Comparison of ENCODE assay signal across 21 cellular contexts in the genomic region with DNA sequence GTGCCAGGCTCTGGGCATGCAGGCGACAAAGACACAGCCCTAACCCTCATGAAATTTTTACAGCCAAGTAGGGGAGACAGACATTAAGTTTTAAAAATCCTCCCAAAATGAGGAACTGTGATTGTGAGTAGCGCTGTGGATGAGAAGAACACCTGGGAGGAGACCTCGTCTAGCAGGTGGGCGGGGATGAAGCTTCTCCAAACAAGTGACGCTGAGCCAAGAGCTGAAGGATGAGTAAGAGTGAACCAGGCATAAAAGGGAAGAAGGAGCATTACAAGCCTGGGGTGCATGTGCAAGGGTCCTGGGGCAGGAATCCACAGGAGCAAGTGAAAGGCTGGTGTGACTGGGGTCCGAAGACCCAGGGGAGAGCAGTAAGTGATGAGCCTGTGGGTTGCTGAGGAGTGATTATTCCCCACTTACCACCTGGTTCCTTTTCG.
DNase-seq lines count a peak whose midpoint lies in the region; ATAC-seq, FAIRE-seq and TF ChIP-seq lines count a peak whose summit lies in the region.
"Had no signal": no experiment of that assay in that cellular context is flagged by ENCODE, and none has a peak within 500 bp of the region (broad histone marks: within the 10 kb centered on the region; RNA-seq: fewer than 3 reads in every experiment).

No MANE protein-coding gene starts in this region.

- CTCF ChIA-PET in K562 (lab: Yijun Ruan, JAX; ENCODE audit: low intra/inter-chr PET ratio), result no interaction called here
- CTCF ChIA-PET in naive thymus-derived CD4-positive, alpha-beta T cell (lab: Charles Lee), result no interaction called here

- H3K27ac Mint-ChIP-seq in GM23338, result no peak overlapping the region
- H3K27ac Mint-ChIP-seq in naive thymus-derived CD4-positive, alpha-beta T cell, result no peak overlapping the region
- H3K27ac Mint-ChIP-seq in chondrocyte (ENCODE audit: unreplicated experiment), result no peak overlapping the region
- H3K27ac Mint-ChIP-seq: CD8-positive, alpha-beta memory T cell had no signal

- TF ChIP-seq CTCF in GM23338 (conservative IDR thresholded peaks at IDR 0.05; ENCODE audit: low read depth in 2 of 2) (no peak), K562 (IDR thresholded peaks at IDR 0.05 in 2 of 3, conservative IDR thresholded peaks at IDR 0.05 in 1 of 3; ENCODE audit: insufficient read depth in 2 of 3, low read depth in 1 of 3, low read length in 3 of 3) (no peak), chondrocyte (IDR thresholded peaks at IDR 0.05) (no peak)

- BruUV-seq in K562 (replicated peaks; lab: Mats Ljungman, UMichigan), result no TSS peak

- no peak overlapping the region for H3K9ac ChIP-seq in K562 (ENCODE audit: insufficient read depth in 1 of 2, low read depth in 2 of 2, low read length in 2 of 2)
- H3K9ac ChIP-seq: SK-N-SH had no signal

- H3K4me2 ChIP-seq in GM23338, result no peak overlapping the region
- H3K4me2 ChIP-seq in K562 (ENCODE audit: insufficient read depth, low read length), result no peak overlapping the region
- H3K4me2 ChIP-seq: SK-N-SH, smooth muscle cell had no signal

- H3K4me3 ChIP-seq in GM23338 (no peak overlapping the region), K562 (no peak overlapping the region)
- H3K4me3 ChIP-seq in naive thymus-derived CD4-positive, alpha-beta T cell (ENCODE audit: low read length), result no peak overlapping the region
- H3K4me3 ChIP-seq: body of pancreas, smooth muscle cell, thoracic aorta had no signal

- intact Hi-C loops in K562 (cut with micrococcal nuclease), result no loop called here
- intact Hi-C loops in naive thymus-derived CD4-positive, alpha-beta T cell (cut with micrococcal nuclease), result no loop called here

- TF ChIP-seq EP300 in K562 (IDR thresholded peaks at IDR 0.05; ENCODE audit: low read length), result no peak

- H3K9me1 ChIP-seq in K562 (ENCODE audit: control insufficient read depth, insufficient read depth, low read length), result no peaks in the 10 kb centered on the region

- H3K4me3 Mint-ChIP-seq in GM23338 (no peak overlapping the region), chondrocyte (ENCODE audit: unreplicated experiment) (no peak overlapping the region)
- H3K4me3 Mint-ChIP-seq in naive thymus-derived CD4-positive, alpha-beta T cell, result no peak overlapping the region
- H3K4me3 Mint-ChIP-seq: CD8-positive, alpha-beta memory T cell had no signal

- no peak for FAIRE-seq in K562 (lab: Jason Lieb, UNC)

- H3K4me1 ChIP-seq in GM23338 (ENCODE audit: insufficient read depth) (no peaks in the 10 kb centered on the region), K562 (replicated peaks in 1 of 2; ENCODE audit: control insufficient read depth in 2 of 2, insufficient read depth in 2 of 2, low read length in 2 of 2) (no peaks in the 10 kb centered on the region)
- no peaks in the 10 kb centered on the region for H3K4me1 ChIP-seq in naive thymus-derived CD4-positive, alpha-beta T cell (ENCODE audit: control insufficient read depth in 2 of 2, insufficient read depth in 2 of 2, low read length in 2 of 2)
- H3K4me1 ChIP-seq: body of pancreas had no signal

- TF ChIP-seq RAD21 in K562 (CRISPR knock-in tag; conservative IDR thresholded peaks at IDR 0.05 in 1 of 2, IDR thresholded peaks at IDR 0.05 in 1 of 2), result no peak

- DNase-seq in DMS 273 (lab: John Stamatoyannopoulos, UW; ENCODE audit: unreplicated experiment) (peak; percentile 29), DMS 273 treated with DMSO at 0.1 percent for 48 hours (lab: John Stamatoyannopoulos, UW) (no peak), GM23338 (ENCODE audit: low spot score) (no peak), K562 (ENCODE audit: extremely low read depth in 1 of 4, low spot score in 3 of 4) (no peak), NCI-H1930 (lab: John Stamatoyannopoulos, UW) (no peak), chondrocyte (ENCODE audit: low spot score) (no peak)
- peak in 1 of 9 donors; percentile 15 for DNase-seq in naive thymus-derived CD4-positive, alpha-beta T cell
- no peak for DNase-seq in effector CD4-positive, alpha-beta T cell
- DNase-seq: activated CD4-positive, alpha-beta T cell treated with anti-CD3 and anti-CD28 coated beads, Interleukin-2, amount 50 U/mL, for 1 hour; body of pancreas; CD8-positive, alpha-beta memory T cell; DND-41; KBM-7; NCI-H146; NCI-H226; occipital lobe; SK-N-SH; stimulated activated naive CD4-positive, alpha-beta T cell treated with Interleukin-2 at 50 U/mL for 16 hours had no signal

- H3F3A ChIP-seq in GM23338 (replicated peaks; ENCODE audit: low read depth), result peaks cover 3% of the 10 kb centered on the region; the same call in 1 of the 2 replicates

- H3K27ac ChIP-seq in GM23338 (ENCODE audit: low read depth), result no peak overlapping the region
- H3K27ac ChIP-seq in K562 (ENCODE audit: extremely low read depth, low read depth, low read length), result no peak overlapping the region
- no peak overlapping the region for H3K27ac ChIP-seq in naive thymus-derived CD4-positive, alpha-beta T cell (ENCODE audit: low read depth, low read length)
- H3K27ac ChIP-seq: 22Rv1, body of pancreas, thoracic aorta had no signal

- POLR2A ChIA-PET in K562 (lab: Yijun Ruan, JAX), result interaction anchor here (0.7 kb wide), 1 partner anchor 1717 kb away, joined by 3 read pairs; no protein-coding TSS in a partner anchor
- POLR2A ChIA-PET in naive thymus-derived CD4-positive, alpha-beta T cell (lab: Charles Lee), result no interaction called here

- H3K4me1 Mint-ChIP-seq in GM23338, result no peaks in the 10 kb centered on the region
- H3K4me1 Mint-ChIP-seq in naive thymus-derived CD4-positive, alpha-beta T cell, result no peaks in the 10 kb centered on the region
- no peaks in the 10 kb centered on the region for H3K4me1 Mint-ChIP-seq in chondrocyte (ENCODE audit: low read depth)
- H3K4me1 Mint-ChIP-seq: CD8-positive, alpha-beta memory T cell had no signal

- no peaks in the 10 kb centered on the region for H3K9me3 ChIP-seq in K562 (replicated peaks; ENCODE audit: control insufficient read depth, insufficient read depth, low read depth, low read length)
- no peaks in the 10 kb centered on the region for H3K9me3 ChIP-seq in naive thymus-derived CD4-positive, alpha-beta T cell (ENCODE audit: control insufficient read depth in 2 of 3, low read length in 3 of 3)
- H3K9me3 ChIP-seq: body of pancreas, SK-N-SH, thoracic aorta had no signal

- H3K9me2 ChIP-seq in GM23338 (ENCODE audit: insufficient read depth), result peaks cover 20% of the 10 kb centered on the region
- H3K9me2 ChIP-seq: SK-N-SH had no signal

- H3K79me2 ChIP-seq in GM23338 (replicated peaks; ENCODE audit: insufficient read depth) (no peaks in the 10 kb centered on the region), K562 (ENCODE audit: control insufficient read depth, insufficient read depth, low read length) (no peaks in the 10 kb centered on the region)

- H3K9me3 Mint-ChIP-seq in GM23338, result no peaks in the 10 kb centered on the region
- H3K9me3 Mint-ChIP-seq in naive thymus-derived CD4-positive, alpha-beta T cell, result no peaks in the 10 kb centered on the region
- no peaks in the 10 kb centered on the region for H3K9me3 Mint-ChIP-seq in chondrocyte (ENCODE audit: low read depth)
- H3K9me3 Mint-ChIP-seq: CD8-positive, alpha-beta memory T cell had no signal

- H3K27me3 ChIP-seq in GM23338 (ENCODE audit: insufficient read depth), result no peaks in the 10 kb centered on the region
- peaks cover 24 to 26% of the 10 kb centered on the region in 2 experiments for H3K27me3 ChIP-seq in K562 (ENCODE audit: control insufficient read depth in 2 of 2, insufficient read depth in 2 of 2, low read length in 2 of 2)
- H3K27me3 ChIP-seq in naive thymus-derived CD4-positive, alpha-beta T cell (ENCODE audit: control insufficient read depth in 2 of 2, insufficient read depth in 2 of 2, low read length in 2 of 2), result no peaks in the 10 kb centered on the region
- H3K27me3 ChIP-seq: body of pancreas had no signal

- no peak for ATAC-seq in GM23338
- ATAC-seq in K562, result no peak
- peak; percentile 10 for ATAC-seq in naive thymus-derived CD4-positive, alpha-beta T cell
- ATAC-seq: body of pancreas had no signal

- H3K36me3 ChIP-seq in GM23338 (ENCODE audit: insufficient read depth), result no peaks in the 10 kb centered on the region; the same call in 1 of the 2 replicates
- H3K36me3 ChIP-seq in K562 (ENCODE audit: control insufficient read depth, insufficient read depth, low read length), result no peaks in the 10 kb centered on the region
- no peaks in the 10 kb centered on the region for H3K36me3 ChIP-seq in naive thymus-derived CD4-positive, alpha-beta T cell (ENCODE audit: control insufficient read depth in 2 of 3, insufficient read depth in 3 of 3, low read length in 3 of 3)
- H3K36me3 ChIP-seq: thoracic aorta had no signal

- H3K36me3 Mint-ChIP-seq in GM23338 (ENCODE audit: low read depth) (no peaks in the 10 kb centered on the region), chondrocyte (ENCODE audit: low read depth) (no peaks in the 10 kb centered on the region)
- no peaks in the 10 kb centered on the region for H3K36me3 Mint-ChIP-seq in naive thymus-derived CD4-positive, alpha-beta T cell
- H3K36me3 Mint-ChIP-seq: CD8-positive, alpha-beta memory T cell had no signal

- in situ Hi-C loops in K562 (cut with MboI), result no loop called here

- WGBS in K562 (ENCODE audit: insufficient coverage, low coverage, missing lambda C conversion rate), result 0% methylated on average over 7 of the region's 7 CpGs

- peak overlapping the region; percentile 48; the same call in 1 of the 2 replicates for H2AFZ ChIP-seq in GM23338
- no peak overlapping the region for H2AFZ ChIP-seq in K562 (ENCODE audit: low read depth, low read length)

- H3K27me3 Mint-ChIP-seq in GM23338 (ENCODE audit: insufficient read depth, low read depth, poor library complexity) (no peaks in the 10 kb centered on the region), chondrocyte (ENCODE audit: low read depth) (peaks cover 4% of the 10 kb centered on the region)
- H3K27me3 Mint-ChIP-seq in naive thymus-derived CD4-positive, alpha-beta T cell, result peaks cover 0 to 3% (median 0%) of the 10 kb centered on the region in 5 donors

- H4K20me1 ChIP-seq in GM23338 (replicated peaks; ENCODE audit: insufficient read depth), result no peaks in the 10 kb centered on the region
- no peaks in the 10 kb centered on the region for H4K20me1 ChIP-seq in K562 (replicated peaks; ENCODE audit: control insufficient read depth, insufficient read depth, low read length)

- no peak for TF ChIP-seq POLR2A in K562 (conservative IDR thresholded peaks at IDR 0.05)

TF ChIP-seq in GM23338, 12 proteins besides CTCF, POLR2A, EP300 and RAD21 (continues in another document):
- TF ChIP-seq NANOG (IDR thresholded peaks at IDR 0.05; ENCODE audit: borderline replicate concordance) (no peak), JUNB (IDR thresholded peaks at IDR 0.05; ENCODE audit: unreplicated experiment) (no peak), EZH2 (IDR thresholded peaks at IDR 0.05; ENCODE audit: low read depth, unreplicated experiment) (no peak), EZH2phosphoT487 (IDR thresholded peaks at IDR 0.05; ENCODE audit: unreplicated experiment) (no peak), ZNF114 (CRISPR knock-in tag; IDR thresholded peaks at IDR 0.05) (no peak)

TF ChIP-seq in K562, 482 proteins besides CTCF, POLR2A, EP300 and RAD21 (continues in another document):
- TF ChIP-seq TAF9B (IDR thresholded peaks at IDR 0.05; ENCODE audit: partially characterized antibody), result no peak
- no peak for TF ChIP-seq NR2C2 (CRISPR knock-in tag; IDR thresholded peaks at IDR 0.05)
- no peak for TF ChIP-seq NR2C2 (tag; IDR thresholded peaks at IDR 0.05)
- TF ChIP-seq ZNF75A (CRISPR knock-in tag; IDR thresholded peaks at IDR 0.05), result no peak
- TF ChIP-seq TCF7 (IDR thresholded peaks at IDR 0.05; ENCODE audit: borderline replicate concordance), result no peak
- TF ChIP-seq HMG20B (CRISPR knock-in tag; IDR thresholded peaks at IDR 0.05), result no peak
